Comparison of ENCODE assay signal across 8 cellular contexts in genomic region chr4:48341776-48342558, GRCh38. TPM values are rescaled to one million over a fixed set of nuclear protein-coding genes. Genes with fewer than 3 reads are reported as not detected.
DNase-seq lines count a peak whose midpoint lies in the region; ATAC-seq, FAIRE-seq and TF ChIP-seq lines count a peak whose summit lies in the region.

No MANE protein-coding gene starts in this region.

- H3K36me3 ChIP-seq in Peyer's patch, result no peaks in the 10 kb centered on the region
- H3K36me3 ChIP-seq in pancreas, result no peaks in the 10 kb centered on the region

- TF ChIP-seq POLR2A in Peyer's patch (IDR thresholded peaks at IDR 0.05), result no peak

- peaks cover 3% of the 10 kb centered on the region for H3K36me3 Mint-ChIP-seq in activated naive CD4-positive, alpha-beta T cell treated with anti-CD3 and anti-CD28 coated beads, Interleukin-2, amount 50 U/mL, for 24 hours

- 0% methylated on average over 32 to 63 of the region's 63 CpGs for WGBS in pancreas, 2 donors

- TF ChIP-seq CTCF in Peyer's patch (IDR thresholded peaks at IDR 0.05) (no peak), pancreas (IDR thresholded peaks at IDR 0.05) (no peak)

- H3K27me3 ChIP-seq in Peyer's patch, result no peaks in the 10 kb centered on the region
- H3K27me3 ChIP-seq in pancreas, result no peaks in the 10 kb centered on the region

- FAIRE-seq in pancreas (lab: Jason Lieb, UNC), result no peak

- peaks cover 79% of the 10 kb centered on the region for H3K4me1 Mint-ChIP-seq in activated naive CD4-positive, alpha-beta T cell treated with anti-CD3 and anti-CD28 coated beads, Interleukin-2, amount 50 U/mL, for 24 hours

- peak overlapping the region; percentile 100 for H3K27ac Mint-ChIP-seq in activated naive CD4-positive, alpha-beta T cell treated with anti-CD3 and anti-CD28 coated beads, Interleukin-2, amount 50 U/mL, for 24 hours

- no peaks in the 10 kb centered on the region for H3K9me3 ChIP-seq in Peyer's patch
- H3K9me3 ChIP-seq in pancreas, result no peaks in the 10 kb centered on the region

- DNase-seq in AG08395 (ENCODE audit: low spot score) (peak; percentile 31), Peyer's patch (peak; percentile 35 to 77 (median 67)), Right ventricle myocardium superior (peak; percentile 76), pancreas (peak; percentile 43 to 86 (median 65)), ureter (ENCODE audit: low spot score) (peak; percentile 53)

- peak overlapping the region; percentile 99 for H3K4me3 Mint-ChIP-seq in activated naive CD4-positive, alpha-beta T cell treated with anti-CD3 and anti-CD28 coated beads, Interleukin-2, amount 50 U/mL, for 24 hours

- H3K4me1 ChIP-seq in Peyer's patch, result peaks cover 0 to 23% (median 2%) of the 10 kb centered on the region in 4 donors
- peaks cover 8 to 35% (median 27%) of the 10 kb centered on the region in 3 donors for H3K4me1 ChIP-seq in pancreas

- intact Hi-C loops in Right ventricle myocardium superior (cut with DNase I), result no loop called here
- intact Hi-C loops in pancreas (cut with DNase I), result no loop called here

- peak overlapping the region; percentile 91 to 98 (median 96) for H3K27ac ChIP-seq in Peyer's patch
- peak overlapping the region; percentile 80 to 97 (median 96) for H3K27ac ChIP-seq in pancreas

- ATAC-seq in GM18868 (IDR thresholded peaks at IDR 0.05; ENCODE audit: unreplicated experiment) (peak; percentile 18), HG03103 (IDR thresholded peaks at IDR 0.05; ENCODE audit: low read depth, unreplicated experiment) (peak; percentile 5), Right ventricle myocardium superior (ENCODE audit: poor library complexity) (peak; percentile 56), pancreas (peak; percentile 30 to 56 (median 45))

- H3K4me3 ChIP-seq in Peyer's patch (peak overlapping the region; percentile 75 to 96 (median 86)), pancreas (peak overlapping the region; percentile 74 to 96 (median 76))

- no peaks in the 10 kb centered on the region for H3K27me3 Mint-ChIP-seq in activated naive CD4-positive, alpha-beta T cell treated with anti-CD3 and anti-CD28 coated beads, Interleukin-2, amount 50 U/mL, for 24 hours

- no peaks in the 10 kb centered on the region for H3K9me3 Mint-ChIP-seq in activated naive CD4-positive, alpha-beta T cell treated with anti-CD3 and anti-CD28 coated beads, Interleukin-2, amount 50 U/mL, for 24 hours

RNA-seq across cellular contexts. Expression of gene SLAIN2, which starts 0.6 kb away (rescaled TPM):
- total RNA-seq in Peyer's patch (10 to 100 TPM; 19.1 to 40.9 (median 22.4) TPM), Right ventricle myocardium superior (110 TPM), pancreas (10 to 100 TPM; 23.2 to 41.4 (median 30.6) TPM), ureter (92.0 TPM)
- polyA plus RNA-seq in pancreas, result 1 to 10 TPM; 7.0 to 8.5 TPM

Comparison
In these comparisons a context has a peak if more than half of its experiments do, and no peak if none do; other contexts are left out.
1. Peak in every context shown above with its lines: DNase-seq, ATAC-seq, H3K4me3 ChIP-seq and H3K27ac ChIP-seq.
2. ATAC-seq: peak in every context shown above with its lines; median percentile 56 in Right ventricle myocardium superior; 45 in pancreas; 18 in GM18868; 5 in HG03103.